13 cellular contexts compared by ENCODE assay signal in genomic region chr18:23572012-23572411, GRCh38.
"Had no signal": no experiment of that assay in that cellular context is flagged by ENCODE, and none has a peak within 500 bp of the region (broad histone marks: within the 10 kb centered on the region; RNA-seq: fewer than 3 reads in every experiment).

No MANE protein-coding gene starts in this region.

- H3K4me2 ChIP-seq: hepatocyte had no signal

- ATAC-seq: lower lobe of right lung, right cardiac atrium had no signal

- DNase-seq: activated CD4-positive, CD25-positive, alpha-beta regulatory T cell; activated CD8-positive, alpha-beta memory T cell treated with anti-CD3 and anti-CD28 coated beads, Interleukin-2, amount 50 U/mL, for 4 hours; activated effector memory CD4-positive, alpha-beta T cell treated with Interleukin-2 at 50 U/mL for 16 hours; lower lobe of right lung; midbrain; naive B cell; right cardiac atrium; stimulated activated naive CD4-positive, alpha-beta T cell; substantia nigra; upper lobe of left lung had no signal

- H3K27me3 ChIP-seq: hepatocyte, neutrophil, upper lobe of left lung had no signal

- H3K27ac Mint-ChIP-seq: activated naive CD8-positive, alpha-beta T cell; naive B cell had no signal

- H3K4me3 ChIP-seq: hepatocyte, lower lobe of right lung, upper lobe of left lung had no signal

- H3K9me3 Mint-ChIP-seq: naive B cell had no signal

- H3K9me3 ChIP-seq: lower lobe of right lung, neutrophil, upper lobe of left lung had no signal

- H2AFZ ChIP-seq: hepatocyte had no signal

- H3K27ac ChIP-seq: neutrophil had no signal

- H3K4me3 Mint-ChIP-seq: activated naive CD8-positive, alpha-beta T cell; naive B cell had no signal

- H3K27me3 Mint-ChIP-seq: activated naive CD8-positive, alpha-beta T cell; naive B cell had no signal
